ENCODE assay signal across 8 cellular contexts in genomic region chr3:71226565-71227281, GRCh38.
DNase-seq lines count a peak whose midpoint lies in the region; ATAC-seq and TF ChIP-seq lines count a peak whose summit lies in the region.

No MANE protein-coding gene starts in this region.

- peak; percentile 61 for DNase-seq in DND-41
- no peak for DNase-seq in OCI-LY7 (ENCODE audit: low spot score)
- DNase-seq in activated naive CD4-positive, alpha-beta T cell treated with anti-CD3 and anti-CD28 coated beads, Interleukin-2, amount 50 U/mL, for 16 hours = peak; percentile 91
- DNase-seq in memory B cell (ENCODE audit: low spot score in 2 of 2) = peak; percentile 28 to 43
- no peak for DNase-seq in erythroblast (lab: John Stamatoyannopoulos, UW)
- no peak for DNase-seq in mucosa of gallbladder (ENCODE audit: low spot score)

- no peak for TF ChIP-seq POLR2A in erythroblast (IDR thresholded peaks at IDR 0.05; ENCODE audit: low read length)

- H3K9me3 Mint-ChIP-seq in memory B cell = peaks cover 2% of the 10 kb centered on the region
- H3K9me3 Mint-ChIP-seq in stimulated activated memory B cell treated with anti-CD40 and anti-IgM and Interleukin-4, amounts not matched to agents 10 μg/mL and 1 μg/mL and 100 μg/mL, for 72 hours = peaks cover 3% of the 10 kb centered on the region

- H3K79me2 ChIP-seq in DND-41 (ENCODE audit: insufficient read depth, low read length) (no peaks in the 10 kb centered on the region), OCI-LY7 (ENCODE audit: insufficient read depth, low read depth, low read length) (no peaks in the 10 kb centered on the region)

- peaks cover 26% of the 10 kb centered on the region for H3K4me1 ChIP-seq in DND-41 (ENCODE audit: insufficient read depth, low read length)
- H3K4me1 ChIP-seq in OCI-LY7 (ENCODE audit: insufficient read depth, low read length, poor library complexity, severe bottlenecking) = peaks cover 21% of the 10 kb centered on the region

- peak overlapping the region; percentile 68 for H3K27ac ChIP-seq in DND-41 (ENCODE audit: low read length)
- no peak overlapping the region for H3K27ac ChIP-seq in OCI-LY7 (ENCODE audit: low read depth, low read length, poor library complexity, severe bottlenecking)

- intact Hi-C loops in OCI-LY7 (cut with micrococcal nuclease; ENCODE audit: unreplicated experiment) = loop anchor here (5.0 kb wide), 1 partner anchor 361 kb away; no protein-coding TSS in a partner anchor

- H3K27me3 ChIP-seq in DND-41 (ENCODE audit: insufficient read depth, low read length, poor library complexity) = no peaks in the 10 kb centered on the region

- H3K9me2 ChIP-seq in OCI-LY7 (ENCODE audit: insufficient read depth, low read length) = no peaks in the 10 kb centered on the region

- H3K27me3 Mint-ChIP-seq in memory B cell = no peaks in the 10 kb centered on the region
- H3K27me3 Mint-ChIP-seq in stimulated activated memory B cell treated with anti-CD40 and anti-IgM and Interleukin-4, amounts not matched to agents 10 μg/mL and 1 μg/mL and 100 μg/mL, for 72 hours = no peaks in the 10 kb centered on the region

- peak overlapping the region; percentile 89 for H3K27ac Mint-ChIP-seq in memory B cell
- H3K27ac Mint-ChIP-seq in stimulated activated memory B cell treated with anti-CD40 and anti-IgM and Interleukin-4, amounts not matched to agents 10 μg/mL and 1 μg/mL and 100 μg/mL, for 72 hours = peak overlapping the region; percentile 94

- H3K36me3 Mint-ChIP-seq in memory B cell = peaks cover 14% of the 10 kb centered on the region
- H3K36me3 Mint-ChIP-seq in stimulated activated memory B cell treated with anti-CD40 and anti-IgM and Interleukin-4, amounts not matched to agents 10 μg/mL and 1 μg/mL and 100 μg/mL, for 72 hours = peaks cover 15% of the 10 kb centered on the region

- peak overlapping the region; percentile 61 for H3K4me2 ChIP-seq in DND-41 (ENCODE audit: insufficient read depth, low read length)
- H3K4me2 ChIP-seq in OCI-LY7 (ENCODE audit: low read length) = peak overlapping the region; percentile 23; the same call in 1 of the 2 replicates

- H4K20me1 ChIP-seq in DND-41 (ENCODE audit: insufficient read depth, low read length) (peaks cover 4% of the 10 kb centered on the region; the same call in 1 of the 2 replicates), OCI-LY7 (ENCODE audit: insufficient read depth, low read length) (0 out of 2 replicates have a peak, but pooled peaks cover 11% of the 10 kb centered on the region)

- ATAC-seq in DND-41 (ENCODE audit: insufficient read depth, low read depth) (peak; percentile 81), GM21723 (IDR thresholded peaks at IDR 0.05; ENCODE audit: unreplicated experiment) (peak; percentile 88), memory B cell (ENCODE audit: low read depth) (peak; percentile 66)
- ATAC-seq in stimulated activated memory B cell treated with anti-CD40 and anti-IgM and Interleukin-4, amounts not matched to agents 10 μg/mL and 1 μg/mL and 100 μg/mL, for 72 hours = peak; percentile 94

- H2AFZ ChIP-seq in DND-41 (ENCODE audit: low read depth, low read length) = peak overlapping the region; percentile 44; the same call in 1 of the 2 replicates
- H2AFZ ChIP-seq in OCI-LY7 (ENCODE audit: low read length) = no peak overlapping the region

- H3K36me3 ChIP-seq in DND-41 (ENCODE audit: insufficient read depth, low read length) = no peaks in the 10 kb centered on the region
- no peaks in the 10 kb centered on the region for H3K36me3 ChIP-seq in OCI-LY7 (ENCODE audit: insufficient read depth, low read length)

- CTCF ChIA-PET in OCI-LY7 (lab: Charles Lee; ENCODE audit: unreplicated experiment) = no interaction called here

- peaks cover 30% of the 10 kb centered on the region for H3K4me1 Mint-ChIP-seq in memory B cell
- H3K4me1 Mint-ChIP-seq in stimulated activated memory B cell treated with anti-CD40 and anti-IgM and Interleukin-4, amounts not matched to agents 10 μg/mL and 1 μg/mL and 100 μg/mL, for 72 hours = peaks cover 50% of the 10 kb centered on the region

- peak overlapping the region; percentile 27 for H3K9ac ChIP-seq in DND-41 (ENCODE audit: low read depth, low read length)

- peak overlapping the region; percentile 81 for H3K4me3 Mint-ChIP-seq in memory B cell
- peak overlapping the region; percentile 80 for H3K4me3 Mint-ChIP-seq in stimulated activated memory B cell treated with anti-CD40 and anti-IgM and Interleukin-4, amounts not matched to agents 10 μg/mL and 1 μg/mL and 100 μg/mL, for 72 hours

- TF ChIP-seq CTCF in DND-41 (IDR thresholded peaks at IDR 0.05; ENCODE audit: borderline replicate concordance, extremely low read depth, low read length, poor library complexity, severe bottlenecking) (no peak), OCI-LY7 (conservative IDR thresholded peaks at IDR 0.05; ENCODE audit: low read length) (no peak)

- H3K9me3 ChIP-seq in DND-41 (ENCODE audit: insufficient read depth, low read length, severe bottlenecking) = no peaks in the 10 kb centered on the region
- no peaks in the 10 kb centered on the region for H3K9me3 ChIP-seq in OCI-LY7 (ENCODE audit: low read length)

- POLR2A ChIA-PET in OCI-LY7 (lab: Charles Lee) = interaction anchor here (0.7 kb wide), 1 partner anchor 108 kb away, joined by 3 read pairs; no protein-coding TSS in a partner anchor

- H3K4me3 ChIP-seq in DND-41 (ENCODE audit: low read depth in 1 of 2, low read length in 2 of 2) (peak overlapping the region in 1 of 2 experiments; percentile 47; a peak in 2 of 4 replicates), OCI-LY7 (ENCODE audit: low read depth, low read length, poor library complexity, severe bottlenecking) (no peak overlapping the region)

- BruUV-seq in OCI-LY7 (replicated peaks; lab: Mats Ljungman, UMichigan) = no TSS peak

Comparison
In these comparisons a context has a peak if more than half of its experiments do, and no peak if none do; other contexts are left out.
1. DNase-seq: peak in DND-41 (single experiment), activated naive CD4-positive, alpha-beta T cell treated with anti-CD3 and anti-CD28 coated beads, Interleukin-2, amount 50 U/mL, for 16 hours (single experiment) and memory B cell (2 of 2); none in OCI-LY7 (single experiment), erythroblast (0 of 2) and mucosa of gallbladder (single experiment).
2. Peak in every context shown above with its lines, with median percentiles within 50 percentile points of each other: ATAC-seq.